10 cellular contexts compared by ENCODE assay signal in genomic region chr9:113568481-113569321, GRCh38.
DNase-seq lines count a peak whose midpoint lies in the region; ATAC-seq and TF ChIP-seq lines count a peak whose summit lies in the region.
"Had no signal": no experiment of that assay in that cellular context is flagged by ENCODE, and none has a peak within 500 bp of the region (broad histone marks: within the 10 kb centered on the region; RNA-seq: fewer than 3 reads in every experiment).

No MANE protein-coding gene starts in this region.

- H3K9me3 Mint-ChIP-seq in CD4-positive, CD25-positive, alpha-beta regulatory T cell: no peaks in the 10 kb centered on the region
- H3K9me3 Mint-ChIP-seq in natural killer cell: no peaks in the 10 kb centered on the region

- TF ChIP-seq CTCF in natural killer cell (IDR thresholded peaks at IDR 0.05): no peak

- no peak overlapping the region for H3K27ac ChIP-seq in CD4-positive, CD25-positive, alpha-beta regulatory T cell (ENCODE audit: insufficient read depth, low read length, poor library complexity, severe bottlenecking)
- H3K27ac ChIP-seq: C4-2B had no signal

- no peaks in the 10 kb centered on the region for H3K36me3 Mint-ChIP-seq in CD4-positive, CD25-positive, alpha-beta regulatory T cell
- no peaks in the 10 kb centered on the region for H3K36me3 Mint-ChIP-seq in natural killer cell

- no peak overlapping the region for H3K4me3 ChIP-seq in CD4-positive, CD25-positive, alpha-beta regulatory T cell (ENCODE audit: low read depth, low read length)

- H3K4me3 Mint-ChIP-seq in CD4-positive, CD25-positive, alpha-beta regulatory T cell: no peak overlapping the region
- no peak overlapping the region for H3K4me3 Mint-ChIP-seq in natural killer cell

- no peaks in the 10 kb centered on the region for H3K4me1 ChIP-seq in CD4-positive, CD25-positive, alpha-beta regulatory T cell (ENCODE audit: control insufficient read depth, insufficient read depth, low read length, poor library complexity, severe bottlenecking)

- H3K27ac Mint-ChIP-seq in CD4-positive, CD25-positive, alpha-beta regulatory T cell: peak overlapping the region in 2 of 3 donors; percentile 20 to 59
- peak overlapping the region; percentile 92 to 93 for H3K27ac Mint-ChIP-seq in natural killer cell

- no peak for ATAC-seq in CD4-positive, CD25-positive, alpha-beta regulatory T cell (ENCODE audit: low read depth in 2 of 2)
- ATAC-seq in natural killer cell (no peak), GM21737 (IDR thresholded peaks at IDR 0.05; ENCODE audit: unreplicated experiment) (no peak), HG03135 (IDR thresholded peaks at IDR 0.05; ENCODE audit: unreplicated experiment) (no peak)

- DNase-seq in CD4-positive, CD25-positive, alpha-beta regulatory T cell: no peak
- peak; percentile 96 for DNase-seq in NCI-H2171 (lab: John Stamatoyannopoulos, UW)
- DNase-seq in cerebellum (ENCODE audit: low spot score): peak; percentile 53
- no peak for DNase-seq in natural killer cell
- DNase-seq in iPS-NIHi7 (ENCODE audit: extremely low spot score): no peak
- DNase-seq in activated gamma-delta T cell treated with Interleukin-2 at 50 U/mL for 16 hours: no peak
- DNase-seq: NCI-H774 had no signal

- intact Hi-C loops in natural killer cell (cut with micrococcal nuclease): no loop called here

- no peaks in the 10 kb centered on the region for H3K9me3 ChIP-seq in CD4-positive, CD25-positive, alpha-beta regulatory T cell (ENCODE audit: control insufficient read depth in 2 of 2, low read length in 2 of 2)

- no peaks in the 10 kb centered on the region for H3K36me3 ChIP-seq in CD4-positive, CD25-positive, alpha-beta regulatory T cell (ENCODE audit: control insufficient read depth, insufficient read depth, low read length)

- H3K27me3 ChIP-seq in CD4-positive, CD25-positive, alpha-beta regulatory T cell (ENCODE audit: control insufficient read depth, insufficient read depth, low read length): no peaks in the 10 kb centered on the region

- peaks cover 0 to 25% (median 4%) of the 10 kb centered on the region in 4 donors for H3K4me1 Mint-ChIP-seq in CD4-positive, CD25-positive, alpha-beta regulatory T cell
- H3K4me1 Mint-ChIP-seq in natural killer cell: peaks cover 85 to 95% of the 10 kb centered on the region in 2 donors

- H3K27me3 Mint-ChIP-seq in CD4-positive, CD25-positive, alpha-beta regulatory T cell: no peaks in the 10 kb centered on the region
- no peaks in the 10 kb centered on the region for H3K27me3 Mint-ChIP-seq in natural killer cell (ENCODE audit: low read depth in 2 of 2)

Comparison
In these comparisons a context has a peak if more than half of its experiments do, and no peak if none do; other contexts are left out.
1. DNase-seq: peak in NCI-H2171 (single experiment) and cerebellum (single experiment); none in CD4-positive, CD25-positive, alpha-beta regulatory T cell (0 of 3), natural killer cell (single experiment), iPS-NIHi7 (single experiment) and activated gamma-delta T cell treated with Interleukin-2 at 50 U/mL for 16 hours (single experiment).